10 cellular contexts compared by ENCODE assay signal in genomic region chr6:111558690-111559192, GRCh38.
DNase-seq lines count a peak whose midpoint lies in the region; ATAC-seq lines count a peak whose summit lies in the region.
"Had no signal": no experiment of that assay in that cellular context is flagged by ENCODE, and none has a peak within 500 bp of the region (broad histone marks: within the 10 kb centered on the region; RNA-seq: fewer than 3 reads in every experiment).

No MANE protein-coding gene starts in this region.

- no peak for ATAC-seq in HG02884 (IDR thresholded peaks at IDR 0.05; ENCODE audit: unreplicated experiment)

- no peaks in the 10 kb centered on the region for H3K9me3 ChIP-seq in stomach smooth muscle (ENCODE audit: control insufficient read depth in 2 of 2, low read length in 2 of 2)

- H3K27ac ChIP-seq in layer of hippocampus (ENCODE audit: low read depth, low read length): peak overlapping the region; percentile 27
- H3K27ac ChIP-seq in stomach smooth muscle (ENCODE audit: low read length): peak overlapping the region; percentile 89

- DNase-seq in NCI-H345 (lab: John Stamatoyannopoulos, UW) (peak; percentile 61), NCI-H345 treated with DMSO at 0.1 percent for 48 hours (lab: John Stamatoyannopoulos, UW; ENCODE audit: unreplicated experiment) (no peak), SHP77 treated with DMSO at 0.1 percent for 48 hours (lab: John Stamatoyannopoulos, UW) (peak; percentile 30), T-helper 2 cell (no peak), NCI-H146 (lab: John Stamatoyannopoulos, UW) (no peak)
- DNase-seq: ACHN, nucleus accumbens had no signal

- H3K36me3 ChIP-seq in stomach smooth muscle (ENCODE audit: control insufficient read depth in 2 of 2, insufficient read depth in 2 of 2, low read length in 2 of 2): peaks cover 6 to 11% of the 10 kb centered on the region in 2 donors

- peak overlapping the region in 1 of 2 donors; percentile 29 for H3K4me3 ChIP-seq in stomach smooth muscle (ENCODE audit: low read length in 2 of 2)

- peaks cover 28% of the 10 kb centered on the region for H3K4me1 ChIP-seq in stomach smooth muscle (ENCODE audit: control insufficient read depth, insufficient read depth, low read length)

- H3K9ac ChIP-seq in stomach smooth muscle (ENCODE audit: low read length in 2 of 2): peak overlapping the region in 1 of 2 donors; percentile 13

- no peaks in the 10 kb centered on the region for H3K27me3 ChIP-seq in layer of hippocampus (ENCODE audit: control insufficient read depth, insufficient read depth, low read length)
- no peaks in the 10 kb centered on the region for H3K27me3 ChIP-seq in stomach smooth muscle (ENCODE audit: control insufficient read depth in 1 of 2, insufficient read depth in 2 of 2, low read length in 2 of 2)

Comparison
In these comparisons a context has a peak if more than half of its experiments do, and no peak if none do; other contexts are left out.
1. DNase-seq: peak in NCI-H345 (single experiment) and SHP77 treated with DMSO at 0.1 percent for 48 hours (single experiment); none in NCI-H345 treated with DMSO at 0.1 percent for 48 hours (single experiment), T-helper 2 cell (0 of 5) and NCI-H146 (single experiment).